1 cellular context compared by ENCODE assay signal in the genomic region with DNA sequence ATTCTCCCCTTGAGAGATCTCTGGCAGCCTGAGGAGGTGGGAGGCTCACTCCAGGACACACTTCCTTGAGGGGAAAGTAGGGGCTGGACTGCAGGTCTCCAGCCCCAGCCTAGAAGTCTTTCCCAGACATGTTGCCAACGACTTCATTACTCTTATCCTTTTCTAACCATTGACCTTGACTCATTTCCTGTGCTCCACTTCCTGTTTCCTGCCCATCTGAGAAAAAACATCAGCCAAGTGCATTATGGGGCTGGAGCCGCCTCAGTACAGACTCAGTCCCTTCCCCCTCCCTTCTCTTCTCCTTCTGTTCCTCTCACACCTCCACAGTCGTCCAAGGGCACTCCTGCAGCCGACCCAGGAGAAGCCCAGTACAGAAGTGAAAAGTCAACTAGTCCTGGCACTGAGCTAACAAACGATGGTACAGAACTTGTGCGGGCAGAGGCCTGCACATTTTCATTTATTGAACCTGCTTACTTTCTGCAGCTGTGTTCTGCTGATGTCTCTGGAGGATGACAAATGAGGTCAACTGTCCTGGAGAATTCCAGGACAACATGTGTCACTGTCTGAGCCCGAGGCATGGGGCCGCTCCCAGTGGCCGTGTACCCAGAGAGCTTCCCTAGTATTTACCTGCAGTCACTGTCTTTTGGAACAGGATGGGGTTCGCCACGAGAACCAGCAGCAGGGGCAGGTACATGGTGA.
TF ChIP-seq lines count a peak whose summit lies in the region.

No MANE protein-coding gene starts in this region.

TF ChIP-seq in K562, 482 proteins besides CTCF, POLR2A, EP300 and RAD21:
- 0 out of 2 replicates have a peak, but pooled peaks have one; percentile 31 for TF ChIP-seq SPI1 (IDR thresholded peaks at IDR 0.05; ENCODE audit: borderline replicate concordance, low read depth, low read length)
- TF ChIP-seq PTTG1 (tag; IDR thresholded peaks at IDR 0.05; ENCODE audit: low read depth), result no peak
- no peak for TF ChIP-seq SIX5 (IDR thresholded peaks at IDR 0.05; ENCODE audit: borderline replicate concordance in 1 of 2, insufficient read depth in 1 of 2, low read depth in 1 of 2, low read length in 2 of 2)
- peak; percentile 64 for TF ChIP-seq GABPA (tag; conservative IDR thresholded peaks at IDR 0.05; ENCODE audit: low read depth)
- TF ChIP-seq, protein P1, sequence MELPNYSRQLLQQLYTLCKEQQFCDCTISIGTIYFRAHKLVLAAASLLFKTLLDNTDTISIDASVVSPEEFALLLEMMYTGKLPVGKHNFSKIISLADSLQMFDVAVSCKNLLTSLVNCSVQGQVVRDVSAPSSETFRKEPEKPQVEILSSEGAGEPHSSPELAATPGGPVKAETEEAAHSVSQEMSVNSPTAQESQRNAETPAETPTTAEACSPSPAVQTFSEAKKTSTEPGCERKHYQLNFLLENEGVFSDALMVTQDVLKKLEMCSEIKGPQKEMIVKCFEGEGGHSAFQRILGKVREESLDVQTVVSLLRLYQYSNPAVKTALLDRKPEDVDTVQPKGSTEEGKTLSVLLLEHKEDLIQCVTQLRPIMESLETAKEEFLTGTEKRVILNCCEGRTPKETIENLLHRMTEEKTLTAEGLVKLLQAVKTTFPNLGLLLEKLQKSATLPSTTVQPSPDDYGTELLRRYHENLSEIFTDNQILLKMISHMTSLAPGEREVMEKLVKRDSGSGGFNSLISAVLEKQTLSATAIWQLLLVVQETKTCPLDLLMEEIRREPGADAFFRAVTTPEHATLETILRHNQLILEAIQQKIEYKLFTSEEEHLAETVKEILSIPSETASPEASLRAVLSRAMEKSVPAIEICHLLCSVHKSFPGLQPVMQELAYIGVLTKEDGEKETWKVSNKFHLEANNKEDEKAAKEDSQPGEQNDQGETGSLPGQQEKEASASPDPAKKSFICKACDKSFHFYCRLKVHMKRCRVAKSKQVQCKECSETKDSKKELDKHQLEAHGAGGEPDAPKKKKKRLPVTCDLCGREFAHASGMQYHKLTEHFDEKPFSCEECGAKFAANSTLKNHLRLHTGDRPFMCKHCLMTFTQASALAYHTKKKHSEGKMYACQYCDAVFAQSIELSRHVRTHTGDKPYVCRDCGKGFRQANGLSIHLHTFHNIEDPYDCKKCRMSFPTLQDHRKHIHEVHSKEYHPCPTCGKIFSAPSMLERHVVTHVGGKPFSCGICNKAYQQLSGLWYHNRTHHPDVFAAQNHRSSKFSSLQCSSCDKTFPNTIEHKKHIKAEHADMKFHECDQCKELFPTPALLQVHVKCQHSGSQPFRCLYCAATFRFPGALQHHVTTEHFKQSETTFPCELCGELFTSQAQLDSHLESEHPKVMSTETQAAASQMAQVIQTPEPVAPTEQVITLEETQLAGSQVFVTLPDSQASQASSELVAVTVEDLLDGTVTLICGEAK (IDR thresholded peaks at IDR 0.05), result peak; percentile 61
- TF ChIP-seq, protein P1 (CRISPR knock-in tag; IDR thresholded peaks at IDR 0.05), result no peak
- TF ChIP-seq CBFA2T2 (conservative IDR thresholded peaks at IDR 0.05), result no peak
- TF ChIP-seq BDP1 (IDR thresholded peaks at IDR 0.05; ENCODE audit: insufficient read depth, insufficient read length), result no peak
- no peak for TF ChIP-seq KLF16 (IDR thresholded peaks at IDR 0.05)
- TF ChIP-seq CC2D1A (IDR thresholded peaks at IDR 0.05), result no peak
- TF ChIP-seq RNF219 (CRISPR knock-in tag; IDR thresholded peaks at IDR 0.05), result no peak
- no peak for TF ChIP-seq MYBL2 (IDR thresholded peaks at IDR 0.05; ENCODE audit: low read depth)
- no peak for TF ChIP-seq MYBL2 (CRISPR knock-in tag; IDR thresholded peaks at IDR 0.05; ENCODE audit: borderline replicate concordance)
- TF ChIP-seq SMARCE1 (IDR thresholded peaks at IDR 0.05), result no peak
- TF ChIP-seq EHMT2 (IDR thresholded peaks at IDR 0.05), result peak; percentile 65; the same call in 1 of the 2 replicates
- no peak for TF ChIP-seq RFX5 (IDR thresholded peaks at IDR 0.05; ENCODE audit: low read depth, low read length)
- no peak for TF ChIP-seq HNRNPUL1 (IDR thresholded peaks at IDR 0.05; ENCODE audit: low read length)
- no peak for TF ChIP-seq SUPT5H (IDR thresholded peaks at IDR 0.05)
- TF ChIP-seq, protein P2, sequence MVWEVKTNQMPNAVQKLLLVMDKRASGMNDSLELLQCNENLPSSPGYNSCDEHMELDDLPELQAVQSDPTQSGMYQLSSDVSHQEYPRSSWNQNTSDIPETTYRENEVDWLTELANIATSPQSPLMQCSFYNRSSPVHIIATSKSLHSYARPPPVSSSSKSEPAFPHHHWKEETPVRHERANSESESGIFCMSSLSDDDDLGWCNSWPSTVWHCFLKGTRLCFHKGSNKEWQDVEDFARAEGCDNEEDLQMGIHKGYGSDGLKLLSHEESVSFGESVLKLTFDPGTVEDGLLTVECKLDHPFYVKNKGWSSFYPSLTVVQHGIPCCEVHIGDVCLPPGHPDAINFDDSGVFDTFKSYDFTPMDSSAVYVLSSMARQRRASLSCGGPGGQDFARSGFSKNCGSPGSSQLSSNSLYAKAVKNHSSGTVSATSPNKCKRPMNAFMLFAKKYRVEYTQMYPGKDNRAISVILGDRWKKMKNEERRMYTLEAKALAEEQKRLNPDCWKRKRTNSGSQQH (CRISPR knock-in tag; IDR thresholded peaks at IDR 0.05), result no peak
- no peak for TF ChIP-seq NELFE (IDR thresholded peaks at IDR 0.05; ENCODE audit: insufficient read depth, insufficient read length)
- TF ChIP-seq ESRRA (IDR thresholded peaks at IDR 0.05; ENCODE audit: borderline replicate concordance, low read depth), result 0 out of 2 replicates have a peak, but pooled peaks have one; percentile 21
TF ChIP-seq in K562: peak in this region for 5.
